Comparison of ENCODE assay signal across 13 cellular contexts in genomic region chr10:77393411-77393810, GRCh38.
DNase-seq lines count a peak whose midpoint lies in the region; ATAC-seq, FAIRE-seq and TF ChIP-seq lines count a peak whose summit lies in the region.
"Had no signal": no experiment of that assay in that cellular context is flagged by ENCODE, and none has a peak within 500 bp of the region (broad histone marks: within the 10 kb centered on the region; RNA-seq: fewer than 3 reads in every experiment).

No MANE protein-coding gene starts in this region.

- H3K36me3 ChIP-seq in IMR-90 (ENCODE audit: control insufficient read depth, insufficient read depth, low read length) (no peaks in the 10 kb centered on the region), breast epithelium (no peaks in the 10 kb centered on the region), keratinocyte (ENCODE audit: control insufficient read depth in 2 of 2, extremely low read depth in 1 of 2, insufficient read depth in 2 of 2, low read length in 2 of 2) (no peaks in the 10 kb centered on the region), tibial artery (no peaks in the 10 kb centered on the region)

- H3K18ac ChIP-seq in IMR-90 (ENCODE audit: low read depth, low read length) = peak overlapping the region; percentile 66; the same call in 1 of the 2 replicates

- TF ChIP-seq POLR2A in IMR-90 (IDR thresholded peaks at IDR 0.05; ENCODE audit: low read depth, low read length) (no peak), breast epithelium (IDR thresholded peaks at IDR 0.05) (no peak)

- H4K91ac ChIP-seq in IMR-90 (ENCODE audit: insufficient read depth, low read depth, low read length) = peak overlapping the region; percentile 89

- H2AFZ ChIP-seq in IMR-90 (replicated peaks; ENCODE audit: low read length, poor library complexity) = peak overlapping the region; percentile 58
- peak overlapping the region; percentile 10 for H2AFZ ChIP-seq in keratinocyte (ENCODE audit: control insufficient read depth, low read length)
- H2AFZ ChIP-seq: parathyroid adenoma had no signal

- H3K9me3 ChIP-seq in IMR-90 (ENCODE audit: control insufficient read depth, insufficient read depth, low read length) = no peaks in the 10 kb centered on the region
- H3K9me3 ChIP-seq in breast epithelium = no peaks in the 10 kb centered on the region
- no peaks in the 10 kb centered on the region for H3K9me3 ChIP-seq in keratinocyte (ENCODE audit: control insufficient read depth, low read depth, low read length)
- no peaks in the 10 kb centered on the region for H3K9me3 ChIP-seq in tibial artery

- peak overlapping the region; percentile 77 for H3K14ac ChIP-seq in IMR-90 (replicated peaks; ENCODE audit: low read depth, low read length)

- H3K9ac ChIP-seq in IMR-90 (ENCODE audit: low read depth, low read length) = no peak overlapping the region
- H3K9ac ChIP-seq in keratinocyte (ENCODE audit: control insufficient read depth, extremely low read depth, insufficient read depth, low read length) = no peak overlapping the region
- H3K9ac ChIP-seq: parathyroid adenoma had no signal

- POLR2A ChIA-PET in IMR-90 (lab: Charles Lee; ENCODE audit: unreplicated experiment) = interaction anchor here (1.3 kb wide), 1 partner anchor 42 kb away, joined by 5 read pairs; no protein-coding TSS in a partner anchor

- H2BK15ac ChIP-seq in IMR-90 (ENCODE audit: low read depth, low read length) = peak overlapping the region; percentile 98; the same call in 2 of the 3 replicates

- H3K79me2 ChIP-seq in keratinocyte (ENCODE audit: control insufficient read depth, insufficient read depth, low read length) = no peaks in the 10 kb centered on the region
- H3K79me2 ChIP-seq: parathyroid adenoma had no signal

- H3K23ac ChIP-seq in IMR-90 (ENCODE audit: low read depth, low read length) = peak overlapping the region; percentile 44

- no peak for TF ChIP-seq CTCF in IMR-90 (conservative IDR thresholded peaks at IDR 0.05; ENCODE audit: low read depth, low read length)
- TF ChIP-seq CTCF in breast epithelium (IDR thresholded peaks at IDR 0.05) = no peak
- TF ChIP-seq CTCF in keratinocyte (optimal IDR thresholded peaks at IDR 0.05 in 1 of 3, IDR thresholded peaks at IDR 0.05 in 1 of 3, conservative IDR thresholded peaks at IDR 0.05 in 1 of 3; ENCODE audit: extremely low read depth in 1 of 3, insufficient read depth in 2 of 3, low read length in 3 of 3) = no peak
- no peak for TF ChIP-seq CTCF in tibial artery (IDR thresholded peaks at IDR 0.05)

- no peak for FAIRE-seq in keratinocyte (lab: Jason Lieb, UNC)

- H3K79me1 ChIP-seq in IMR-90 (ENCODE audit: low read depth in 1 of 2, low read length in 2 of 2) = peaks cover 0 to 23% of the 10 kb centered on the region in 2 experiments; a peak in 3 of 4 replicates

- H3K4me2 ChIP-seq in IMR-90 (ENCODE audit: low read depth, low read length) (no peak overlapping the region), keratinocyte (ENCODE audit: control insufficient read depth, extremely low read depth, insufficient read depth, low read depth, low read length) (peak overlapping the region; percentile 69)

- H3K4ac ChIP-seq in IMR-90 (ENCODE audit: low read depth, low read length) = peak overlapping the region; percentile 92

- H2BK5ac ChIP-seq in IMR-90 (ENCODE audit: low read depth, low read length, poor library complexity, severe bottlenecking) = peak overlapping the region; percentile 82

- peak overlapping the region; percentile 97 for H2BK120ac ChIP-seq in IMR-90 (ENCODE audit: low read depth, low read length)

- no peak for TF ChIP-seq RAD21 in IMR-90 (IDR thresholded peaks at IDR 0.05; ENCODE audit: low read length)

- H3K56ac ChIP-seq in IMR-90 (ENCODE audit: extremely low read depth, insufficient read depth, low read length) = peak overlapping the region; percentile 70; the same call in 1 of the 2 replicates

- no peak overlapping the region; the same call in 1 of the 2 replicates for H4K5ac ChIP-seq in IMR-90 (ENCODE audit: low read depth, low read length)

- H4K8ac ChIP-seq in IMR-90 (ENCODE audit: low read depth in 2 of 2, low read length in 2 of 2) = peak overlapping the region; percentile 49 to 82

- H4K20me1 ChIP-seq in IMR-90 (ENCODE audit: insufficient read depth, low read length) = peaks cover 4% of the 10 kb centered on the region; the same call in 1 of the 2 replicates
- no peaks in the 10 kb centered on the region for H4K20me1 ChIP-seq in keratinocyte (ENCODE audit: control insufficient read depth, extremely low read depth, insufficient read depth, low read length)

- CTCF ChIA-PET in IMR-90 (lab: Yijun Ruan, JAX) = interaction anchor here (0.9 to 1.8 kb wide), 5 partner anchors 36 to 243 kb away, joined by 3 to 5 read pairs (median 4); no protein-coding TSS in a partner anchor

- no peak for DNase-seq in IMR-90
- no peak for DNase-seq in breast epithelium (ENCODE audit: low spot score in 2 of 2)
- DNase-seq in keratinocyte (ENCODE audit: low read depth, low spot score) = no peak
- no peak for DNase-seq in tibial artery
- no peak for DNase-seq in NOMO-1 treated with dmso at 0.1 percent for 144 hours (lab: John Stamatoyannopoulos, UW; ENCODE audit: unreplicated experiment)
- DNase-seq in ACHN = no peak
- DNase-seq in NCI-H524 (lab: John Stamatoyannopoulos, UW) = no peak
- DNase-seq: activated CD4-positive, alpha-beta T cell treated with anti-CD3 and anti-CD28 coated beads, Interleukin-2, amount 50 U/mL, for 48 hours; naive thymus-derived CD8-positive, alpha-beta T cell; stimulated activated naive CD8-positive, alpha-beta T cell treated with anti-CD3 and anti-CD28 coated beads, Interleukin-15, amount 100 ng/mL, for 72 hours; T-helper 17 cell had no signal

- peak overlapping the region; percentile 99 for H2BK20ac ChIP-seq in IMR-90 (ENCODE audit: low read depth, low read length)

- BruUV-seq in IMR-90 (replicated peaks; lab: Mats Ljungman, UMichigan) = no TSS peak

- no peak for ATAC-seq in IMR-90 (ENCODE audit: low read depth)
- ATAC-seq: naive thymus-derived CD8-positive, alpha-beta T cell; stimulated activated naive CD8-positive, alpha-beta T cell treated with anti-CD3 and anti-CD28 coated beads, Interleukin-15, amount 100 ng/mL, for 72 hours; T-helper 17 cell had no signal

- H3K4me1 ChIP-seq in IMR-90 (ENCODE audit: control insufficient read depth, insufficient read depth, low read length) (peaks cover 25% of the 10 kb centered on the region), breast epithelium (no peaks in the 10 kb centered on the region), keratinocyte (ENCODE audit: control insufficient read depth, extremely low read depth, insufficient read depth, low read length) (peaks cover 49% of the 10 kb centered on the region), tibial artery (peaks cover 5 to 62% (median 61%) of the 10 kb centered on the region in 4 donors)
- H3K4me1 ChIP-seq: parathyroid adenoma had no signal

- intact Hi-C loops in IMR-90 (cut with micrococcal nuclease) = loop anchor here (1.0 to 10.0 kb wide), 6 partner anchors 23 to 364 kb away; no protein-coding TSS in a partner anchor
- intact Hi-C loops in breast epithelium (cut with DNase I; ENCODE audit: low total_unique reads) = no loop called here
- intact Hi-C loops in tibial artery (cut with DNase I; ENCODE audit: low total_unique reads) = loop anchor here (2.0 to 5.0 kb wide), 2 partner anchors 221 to 247 kb away; no protein-coding TSS in a partner anchor

- in situ Hi-C loops in IMR-90 (cut with MboI; ENCODE audit: low sequenced_read_pairs) (loop anchor here (10.0 kb wide), 1 partner anchor 219 kb away; no protein-coding TSS in a partner anchor), ACHN (cut with HindIII; ENCODE audit: low pct_ligation_motif_present, low pct_unique_long_range_greater_than_20kb, low sequenced_read_pairs) (no loop called here)

- H3K27ac ChIP-seq in IMR-90 (ENCODE audit: insufficient read depth, low read length) (peak overlapping the region; percentile 44; the same call in 1 of the 2 replicates), breast epithelium (peak overlapping the region; percentile 36 to 46), keratinocyte (ENCODE audit: control insufficient read depth, insufficient read depth, low read length) (peak overlapping the region; percentile 74), tibial artery (peak overlapping the region; percentile 82 to 91)
- H3K27ac ChIP-seq: HL-60, parathyroid adenoma had no signal

- peak overlapping the region; percentile 97 for H2AK5ac ChIP-seq in IMR-90 (ENCODE audit: low read depth, low read length)

- H3K9me1 ChIP-seq in IMR-90 (ENCODE audit: insufficient read depth, low read length) (peaks cover 25% of the 10 kb centered on the region), keratinocyte (ENCODE audit: control insufficient read depth, extremely low read depth, insufficient read depth, low read length) (no peaks in the 10 kb centered on the region)

- H3K4me3 ChIP-seq in IMR-90 (ENCODE audit: insufficient read depth, low read depth, low read length) (no peak overlapping the region), breast epithelium (no peak overlapping the region), keratinocyte (ENCODE audit: control insufficient read depth in 2 of 3, extremely low read depth in 1 of 3, insufficient read depth in 2 of 3, low read depth in 1 of 3, low read length in 3 of 3) (no peak overlapping the region), tibial artery (no peak overlapping the region)

- 60% methylated on average over 1 of the region's 3 CpGs; no CpG with 5 or more reads in 1 of the 2 experiments for WGBS in IMR-90 (ENCODE audit: extremely low coverage in 2 of 2, insufficient read length in 1 of 2), 2 experiments

- H3K27me3 ChIP-seq in IMR-90 (ENCODE audit: control insufficient read depth, insufficient read depth, low read length) (no peaks in the 10 kb centered on the region), breast epithelium (no peaks in the 10 kb centered on the region), keratinocyte (ENCODE audit: control insufficient read depth, extremely low read depth, insufficient read depth, low read length) (no peaks in the 10 kb centered on the region), tibial artery (no peaks in the 10 kb centered on the region)

- peak overlapping the region; percentile 85 for H2AK9ac ChIP-seq in IMR-90 (replicated peaks; ENCODE audit: low read depth, low read length, poor library complexity)

- dilution Hi-C loops in IMR-90 (cut with HindIII; ENCODE audit: low sequenced_read_pairs, unreplicated experiment) (no loop called here), keratinocyte (cut with MboI; ENCODE audit: extremely low pct_ligation_motif_present, low sequenced_read_pairs) (no loop called here)

TF ChIP-seq in IMR-90, 13 proteins besides CTCF, POLR2A, EP300 and RAD21:
- no peak for TF ChIP-seq CHD1 (IDR thresholded peaks at IDR 0.05; ENCODE audit: low read depth, low read length)
- TF ChIP-seq RFX5 (IDR thresholded peaks at IDR 0.05; ENCODE audit: low read depth, low read length) = no peak
- no peak for TF ChIP-seq MAZ (IDR thresholded peaks at IDR 0.05; ENCODE audit: borderline replicate concordance, low read depth, low read length)
- TF ChIP-seq FOS (IDR thresholded peaks at IDR 0.05; ENCODE audit: low read depth, low read length) = no peak
- no peak for TF ChIP-seq BHLHE40 (IDR thresholded peaks at IDR 0.05; ENCODE audit: low read depth, low read length)
- no peak for TF ChIP-seq RCOR1 (IDR thresholded peaks at IDR 0.05; ENCODE audit: insufficient replicate concordance, low read length)
